21 cellular contexts compared by ENCODE assay signal in the genomic region with DNA sequence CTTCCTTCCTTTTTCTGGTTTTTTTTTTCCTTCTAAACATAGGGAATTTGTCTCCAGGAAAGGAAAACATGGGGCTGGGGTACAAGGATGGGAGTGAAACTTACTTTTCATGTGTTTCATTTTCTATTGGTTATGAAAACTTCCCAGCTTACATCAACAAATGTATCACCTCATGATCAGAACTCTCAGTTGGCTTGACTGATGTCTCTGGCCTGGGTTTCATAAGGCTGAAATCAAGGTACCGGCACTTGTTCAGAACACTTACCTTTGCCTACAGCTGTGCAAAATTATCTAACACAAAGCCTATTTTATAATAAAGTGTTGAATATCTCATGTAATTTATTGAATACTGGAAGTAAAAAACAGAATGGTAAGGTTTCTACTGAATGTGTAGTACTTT.
"Had no signal": no experiment of that assay in that cellular context is flagged by ENCODE, and none has a peak within 500 bp of the region (broad histone marks: within the 10 kb centered on the region; RNA-seq: fewer than 3 reads in every experiment).

No MANE protein-coding gene starts in this region.

- H3K9me3 ChIP-seq: ovary, right lobe of liver, suprapubic skin, upper lobe of right lung had no signal

- H3K4me3 ChIP-seq: hepatocyte, left ventricle myocardium inferior, ovary, right atrium auricular region, right lobe of liver, smooth muscle cell, suprapubic skin, thoracic aorta, tibial artery, upper lobe of right lung had no signal

- H2AFZ ChIP-seq: hepatocyte had no signal

- ATAC-seq: natural killer cell, right lobe of liver, upper lobe of right lung had no signal

- H3K4me1 ChIP-seq: left ventricle myocardium inferior, right atrium auricular region, right lobe of liver, upper lobe of right lung had no signal

- FAIRE-seq: urothelium cell line had no signal

- DNase-seq: islet precursor cell; left ventricle myocardium inferior; naive B cell; natural killer cell; ovary; right lobe of liver; stimulated activated CD4-positive, alpha-beta T cell treated with anti-CD3 and anti-CD28 coated beads, Interleukin-2, amount 100 ng/mL, for 24 hours; stimulated activated CD4-positive, alpha-beta T cell treated with anti-CD3 and anti-CD28 coated beads, Interleukin-4, amount 100 ng/mL, for 1 hour; stimulated activated naive CD4-positive, alpha-beta T cell; tibial artery; trophoblast cell; upper lobe of right lung had no signal

- H3K4me2 ChIP-seq: hepatocyte, smooth muscle cell had no signal

- H3K27ac ChIP-seq: hepatocyte, left ventricle myocardium inferior, ovary, right atrium auricular region, right lobe of liver, suprapubic skin, thoracic aorta, tibial artery, upper lobe of right lung had no signal

- H3K4me3 Mint-ChIP-seq: memory B cell; naive B cell; natural killer cell; stimulated activated naive CD8-positive, alpha-beta T cell treated with anti-CD3 and anti-CD28 coated beads, Interleukin-15, Interleukin-2, amounts not matched to agents 100 ng/mL and 50 ng/mL, for 24 hours had no signal

- H3K27me3 Mint-ChIP-seq: progenitor cell of endocrine pancreas; stimulated activated naive CD8-positive, alpha-beta T cell treated with anti-CD3 and anti-CD28 coated beads, Interleukin-15, Interleukin-2, amounts not matched to agents 100 ng/mL and 50 ng/mL, for 24 hours had no signal

- H3K79me2 ChIP-seq: hepatocyte had no signal

- H3K36me3 ChIP-seq: left ventricle myocardium inferior, ovary, right atrium auricular region, right lobe of liver, suprapubic skin, thoracic aorta, tibial artery, upper lobe of right lung had no signal

- H3K27ac Mint-ChIP-seq: memory B cell; naive B cell; natural killer cell; progenitor cell of endocrine pancreas; stimulated activated naive CD8-positive, alpha-beta T cell treated with anti-CD3 and anti-CD28 coated beads, Interleukin-15, Interleukin-2, amounts not matched to agents 100 ng/mL and 50 ng/mL, for 24 hours had no signal

- H3K27me3 ChIP-seq: hepatocyte, ovary, right atrium auricular region, right lobe of liver, suprapubic skin, tibial artery, upper lobe of right lung had no signal
